Comparison of ENCODE assay signal across 17 cellular contexts in genomic region chr22:27627444-27627833, GRCh38.
DNase-seq lines count a peak whose midpoint lies in the region.
"Had no signal": no experiment of that assay in that cellular context is flagged by ENCODE, and none has a peak within 500 bp of the region (broad histone marks: within the 10 kb centered on the region; RNA-seq: fewer than 3 reads in every experiment).

No MANE protein-coding gene starts in this region.

- no peaks in the 10 kb centered on the region for H3K36me3 ChIP-seq in Karpas-422 (ENCODE audit: insufficient read depth, low read length)
- H3K36me3 ChIP-seq: left lung, SJSA1, spleen had no signal

- no peaks in the 10 kb centered on the region for H4K20me1 ChIP-seq in Karpas-422 (ENCODE audit: insufficient read depth, low read depth, low read length)

- H3K9ac ChIP-seq in Karpas-422 (ENCODE audit: low read length): no peak overlapping the region

- H3K9me3 ChIP-seq in Karpas-422 (ENCODE audit: low read length): no peaks in the 10 kb centered on the region
- H3K9me3 ChIP-seq: left lung, spleen had no signal

- no peaks in the 10 kb centered on the region for H3K79me2 ChIP-seq in Karpas-422 (ENCODE audit: low read length)

- peak; percentile 30 for DNase-seq in Daoy (ENCODE audit: low read depth)
- peak; percentile 51 for DNase-seq in Karpas-422
- peak; percentile 82 for DNase-seq in SK-MEL-5 (ENCODE audit: low read depth, low spot score)
- peak; percentile 18 for DNase-seq in iris pigment epithelial cell (ENCODE audit: low read depth)
- no peak for DNase-seq in ecto neural progenitor cell (ENCODE audit: low spot score)
- no peak for DNase-seq in activated CD4-positive, alpha-beta T cell treated with anti-CD3 and anti-CD28 coated beads, Interleukin-2, amount 50 U/mL, for 48 hours
- DNase-seq in NCI-H1436 (lab: John Stamatoyannopoulos, UW): no peak
- no peak for DNase-seq in stimulated activated CD4-positive, alpha-beta T cell treated with anti-CD3 and anti-CD28 coated beads, Interleukin-2, amount 100 ng/mL, for 48 hours
- DNase-seq: activated gamma-delta T cell treated with Interleukin-2 at 50 U/mL for 16 hours; dorsolateral prefrontal cortex; hypothalamus; left lung; NCI-H146; NCI-H524; spleen; stimulated activated naive CD8-positive, alpha-beta T cell treated with anti-CD3 and anti-CD28 coated beads, Interleukin-15, amount 100 ng/mL, for 72 hours had no signal

- H2AFZ ChIP-seq in Karpas-422 (ENCODE audit: low read length): no peak overlapping the region

- no peaks in the 10 kb centered on the region for H3K4me1 ChIP-seq in Karpas-422 (ENCODE audit: low read length)
- H3K4me1 ChIP-seq: left lung, spleen had no signal

- H3K27ac ChIP-seq in Karpas-422 (ENCODE audit: low read length): no peak overlapping the region
- H3K27ac ChIP-seq: dorsolateral prefrontal cortex, left lung, SJSA1, spleen had no signal

- no peak overlapping the region for H3K4me3 ChIP-seq in Karpas-422 (ENCODE audit: low read length)
- H3K4me3 ChIP-seq: dorsolateral prefrontal cortex, left lung, SJSA1, spleen had no signal

- no peaks in the 10 kb centered on the region for H3K9me2 ChIP-seq in Karpas-422 (replicated peaks; ENCODE audit: insufficient read depth, low read length)

- H3K4me2 ChIP-seq in Karpas-422 (ENCODE audit: low read depth, low read length, poor library complexity, severe bottlenecking): no peak overlapping the region

- H3K27me3 ChIP-seq in Karpas-422 (ENCODE audit: low read length): no peaks in the 10 kb centered on the region
- H3K27me3 ChIP-seq: dorsolateral prefrontal cortex, SJSA1 had no signal

- in situ Hi-C loops in SK-MEL-5 (cut with HindIII; ENCODE audit: low pct_unique_long_range_greater_than_20kb, low sequenced_read_pairs): no loop called here

Comparison
In these comparisons a context has a peak if more than half of its experiments do, and no peak if none do; other contexts are left out.
1. DNase-seq: peak in Daoy (single experiment), Karpas-422 (single experiment), SK-MEL-5 (single experiment) and iris pigment epithelial cell (single experiment); none in ecto neural progenitor cell (single experiment), activated CD4-positive, alpha-beta T cell treated with anti-CD3 and anti-CD28 coated beads, Interleukin-2, amount 50 U/mL, for 48 hours (0 of 2), NCI-H1436 (single experiment) and stimulated activated CD4-positive, alpha-beta T cell treated with anti-CD3 and anti-CD28 coated beads, Interleukin-2, amount 100 ng/mL, for 48 hours (0 of 2).